In genomic region chr9:127796225-127796813, GRCh38 we compare ENCODE assay signal across 9 cellular contexts. TPM values are rescaled to one million over a fixed set of nuclear protein-coding genes. Genes with fewer than 3 reads are reported as not detected.
DNase-seq lines count a peak whose midpoint lies in the region; ATAC-seq and TF ChIP-seq lines count a peak whose summit lies in the region.
"Had no signal": no experiment of that assay in that cellular context is flagged by ENCODE, and none has a peak within 500 bp of the region (broad histone marks: within the 10 kb centered on the region; RNA-seq: fewer than 3 reads in every experiment).

No MANE protein-coding gene starts in this region.

- H3K4me3 Mint-ChIP-seq in activated CD4-positive, alpha-beta T cell treated with anti-CD3 and anti-CD28 coated beads, Interleukin-2, amount 10 ng/mL, durations not matched to agents 24 days and 14 days: peak overlapping the region; percentile 70

- H3K4me1 ChIP-seq in heart right ventricle (peaks cover 9 to 35% (median 23%) of the 10 kb centered on the region in 9 donors), subcutaneous abdominal adipose tissue (ENCODE audit: control insufficient read depth in 5 of 5, insufficient read depth in 5 of 5, low read length in 5 of 5) (peaks cover 5 to 30% (median 28%) of the 10 kb centered on the region in 5 donors)

- H3K9ac ChIP-seq in subcutaneous abdominal adipose tissue (ENCODE audit: low read length in 5 of 5): no peak overlapping the region

- intact Hi-C loops in activated CD4-positive, alpha-beta T cell treated with anti-CD3 and anti-CD28 coated beads, Interleukin-2, amount 10 ng/mL, durations not matched to agents 24 days and 14 days (cut with micrococcal nuclease): no loop called here
- intact Hi-C loops in heart right ventricle (cut with DNase I): no loop called here

- H3K27ac Mint-ChIP-seq in activated CD4-positive, alpha-beta T cell treated with anti-CD3 and anti-CD28 coated beads, Interleukin-2, amount 10 ng/mL, durations not matched to agents 24 days and 14 days: peak overlapping the region; percentile 88

- H3K9me3 ChIP-seq in heart right ventricle (no peaks in the 10 kb centered on the region), subcutaneous abdominal adipose tissue (ENCODE audit: control insufficient read depth in 5 of 5, low read length in 5 of 5) (no peaks in the 10 kb centered on the region)

- H3K36me3 ChIP-seq in heart right ventricle (peaks cover 0 to 31% (median 4%) of the 10 kb centered on the region in 9 donors), subcutaneous abdominal adipose tissue (ENCODE audit: control insufficient read depth in 5 of 5, insufficient read depth in 5 of 5, low read length in 5 of 5) (peaks cover 0 to 17% (median 11%) of the 10 kb centered on the region in 5 donors)

- H3K4me3 ChIP-seq in heart right ventricle (no peak overlapping the region), subcutaneous abdominal adipose tissue (ENCODE audit: low read depth in 1 of 5, low read length in 5 of 5) (no peak overlapping the region)

- H3K27ac ChIP-seq in heart right ventricle (peak overlapping the region in 5 of 10 donors; percentile 18 to 37 (median 33)), subcutaneous abdominal adipose tissue (ENCODE audit: low read depth, low read length) (peak overlapping the region; percentile 35)

- peaks cover 16% of the 10 kb centered on the region for H3K36me3 Mint-ChIP-seq in activated CD4-positive, alpha-beta T cell treated with anti-CD3 and anti-CD28 coated beads, Interleukin-2, amount 10 ng/mL, durations not matched to agents 24 days and 14 days (ENCODE audit: low read depth)

- H3K27me3 ChIP-seq in heart right ventricle (no peaks in the 10 kb centered on the region), subcutaneous abdominal adipose tissue (ENCODE audit: control insufficient read depth in 5 of 5, insufficient read depth in 4 of 5, low read length in 5 of 5) (no peaks in the 10 kb centered on the region)

- no peak for TF ChIP-seq CTCF in heart right ventricle (IDR thresholded peaks at IDR 0.05)

- peak in 7 of 8 donors; percentile 46 to 73 (median 61) for ATAC-seq in heart right ventricle

- 53 to 60% methylated on average over 8 of the region's 8 CpGs for WGBS in heart right ventricle, 2 donors

- H3K9me3 Mint-ChIP-seq in activated CD4-positive, alpha-beta T cell treated with anti-CD3 and anti-CD28 coated beads, Interleukin-2, amount 10 ng/mL, durations not matched to agents 24 days and 14 days: no peaks in the 10 kb centered on the region

- DNase-seq in activated CD4-positive, alpha-beta T cell treated with anti-CD3 and anti-CD28 coated beads, Interleukin-2, amount 10 ng/mL, durations not matched to agents 24 days and 14 days: no peak
- DNase-seq in activated CD4-positive, alpha-beta T cell treated with anti-CD3 and anti-CD28 coated beads, Interleukin-2, amount 50 U/mL, for 4 hours: no peak
- peak; percentile 41 for DNase-seq in SW480 (ENCODE audit: low spot score)
- no peak for DNase-seq in heart right ventricle
- DNase-seq in SIG-M5 (lab: John Stamatoyannopoulos, UW): no peak
- no peak for DNase-seq in NOMO-1 treated with DMSO at 0.1 percent for 48 hours (lab: John Stamatoyannopoulos, UW; ENCODE audit: unreplicated experiment)
- DNase-seq in SK-N-DZ (ENCODE audit: low spot score): no peak
- DNase-seq: T1000 had no signal

- no peaks in the 10 kb centered on the region for H3K27me3 Mint-ChIP-seq in activated CD4-positive, alpha-beta T cell treated with anti-CD3 and anti-CD28 coated beads, Interleukin-2, amount 10 ng/mL, durations not matched to agents 24 days and 14 days

- peaks cover 25% of the 10 kb centered on the region for H3K4me1 Mint-ChIP-seq in activated CD4-positive, alpha-beta T cell treated with anti-CD3 and anti-CD28 coated beads, Interleukin-2, amount 10 ng/mL, durations not matched to agents 24 days and 14 days

RNA-seq across cellular contexts. Expression of gene FPGS, which starts 6.4 kb away (rescaled TPM):
- total RNA-seq in activated CD4-positive, alpha-beta T cell treated with anti-CD3 and anti-CD28 coated beads, Interleukin-2, amount 10 ng/mL, durations not matched to agents 24 days and 14 days: 126 and 128 TPM in 2 replicates
- total RNA-seq in heart right ventricle: 10 to 100 TPM; 40.2 to 58.5 (median 46.5) TPM
- 10 to 100 TPM; 40.7 to 45.5 TPM for polyA plus RNA-seq in heart right ventricle
- polyA plus RNA-seq in SK-N-DZ (2014; cell fraction: cytosol; rRNA removed): 66.0 and 76.4 TPM in 2 replicates
- 139 and 156 TPM in 2 replicates for polyA plus RNA-seq in SK-N-DZ (2014; cell fraction: nucleus; rRNA removed)

RNA-seq across cellular contexts. Expression of gene CDK9, which starts 10.5 kb away (rescaled TPM):
- 79.1 and 96.4 TPM in 2 replicates for total RNA-seq in activated CD4-positive, alpha-beta T cell treated with anti-CD3 and anti-CD28 coated beads, Interleukin-2, amount 10 ng/mL, durations not matched to agents 24 days and 14 days
- 10 to 100 TPM; 30.9 to 59.0 (median 44.1) TPM for total RNA-seq in heart right ventricle
- polyA plus RNA-seq in heart right ventricle: 10 to 100 TPM; 32.5 to 47.7 TPM
- 32.5 and 48.7 TPM in 2 replicates for polyA plus RNA-seq in SK-N-DZ (2014; cell fraction: cytosol; rRNA removed)
- 91.4 and 95.7 TPM in 2 replicates for polyA plus RNA-seq in SK-N-DZ (2014; cell fraction: nucleus; rRNA removed)

RNA-seq across cellular contexts. Expression of gene SH2D3C, which starts 17.9 kb away (rescaled TPM):
- total RNA-seq in activated CD4-positive, alpha-beta T cell treated with anti-CD3 and anti-CD28 coated beads, Interleukin-2, amount 10 ng/mL, durations not matched to agents 24 days and 14 days: 22.2 and 23.3 TPM in 2 replicates
- total RNA-seq in heart right ventricle: 10 to 100 TPM; 10.9 to 26.0 (median 17.7) TPM
- 10 to 100 TPM; 30.1 to 36.7 TPM for polyA plus RNA-seq in heart right ventricle
- 5.8 and 6.9 TPM in 2 replicates for polyA plus RNA-seq in SK-N-DZ (2014; cell fraction: cytosol; rRNA removed)
- 4.2 and 9.0 TPM in 2 replicates for polyA plus RNA-seq in SK-N-DZ (2014; cell fraction: nucleus; rRNA removed)

RNA-seq across cellular contexts. Expression of gene ENG, which starts 58.1 kb away (rescaled TPM):
- 29.9 and 32.4 TPM in 2 replicates for total RNA-seq in activated CD4-positive, alpha-beta T cell treated with anti-CD3 and anti-CD28 coated beads, Interleukin-2, amount 10 ng/mL, durations not matched to agents 24 days and 14 days
- total RNA-seq in heart right ventricle: 100 to 1,000 TPM in 8 of 10 donors, 10 to 100 TPM in 2; 76.8 to 263 (median 137) TPM
- polyA plus RNA-seq in heart right ventricle: 100 to 1,000 TPM; 199 to 310 TPM
- 0.74 and 0.76 TPM in 2 replicates for polyA plus RNA-seq in SK-N-DZ (2014; cell fraction: cytosol; rRNA removed)
- 0.28 and 0.34 TPM in 2 replicates for polyA plus RNA-seq in SK-N-DZ (2014; cell fraction: nucleus; rRNA removed)
